In the genomic region with DNA sequence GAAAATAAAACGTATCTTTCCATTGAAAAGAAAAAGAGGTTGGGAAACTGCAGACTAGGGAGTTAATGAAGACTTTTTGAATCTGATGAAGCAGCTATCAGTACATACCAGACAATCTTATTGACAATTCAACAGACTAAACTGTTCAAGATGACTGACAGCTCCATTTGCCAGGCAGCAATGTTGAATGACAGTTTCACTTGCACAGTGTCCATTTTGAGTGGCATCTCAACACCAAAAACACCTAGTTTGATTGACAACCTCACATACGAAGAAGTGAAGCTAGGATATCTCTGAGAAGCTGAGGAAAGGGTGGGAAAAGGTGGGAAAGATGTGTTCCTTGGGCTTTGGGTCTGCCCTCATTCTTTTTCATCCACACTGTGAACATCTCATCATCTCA, we compare ENCODE assay signal across 24 cellular contexts.
DNase-seq lines count a peak whose midpoint lies in the region; ATAC-seq, FAIRE-seq and TF ChIP-seq lines count a peak whose summit lies in the region.
"Had no signal": no experiment of that assay in that cellular context is flagged by ENCODE, and none has a peak within 500 bp of the region (broad histone marks: within the 10 kb centered on the region; RNA-seq: fewer than 3 reads in every experiment).

No MANE protein-coding gene starts in this region.

- no peaks in the 10 kb centered on the region for H3K79me2 ChIP-seq in GM12878 (ENCODE audit: control insufficient read depth, insufficient read depth, low read length)
- H3K79me2 ChIP-seq in endothelial cell of umbilical vein (ENCODE audit: control insufficient read depth, insufficient read depth, low read length) = no peaks in the 10 kb centered on the region

- TF ChIP-seq POLR2A in GM12878 (IDR thresholded peaks at IDR 0.05; ENCODE audit: low read depth, low read length) (no peak), endothelial cell of umbilical vein (IDR thresholded peaks at IDR 0.05; ENCODE audit: low read depth, low read length) (no peak), esophagus squamous epithelium (IDR thresholded peaks at IDR 0.05) (no peak)

- POLR2A ChIA-PET in A673 (lab: Charles Lee; ENCODE audit: low non-redundant PET) = no interaction called here
- POLR2A ChIA-PET in HEK293T (lab: Yijun Ruan, JAX) = no interaction called here
- POLR2A ChIA-PET in GM12878 (lab: Charles Lee) = no interaction called here
- POLR2A ChIA-PET in endothelial cell of umbilical vein (lab: Charles Lee) = no interaction called here

- TF ChIP-seq CTCF in A673 (conservative IDR thresholded peaks at IDR 0.05; ENCODE audit: low read depth, low read length) (no peak), GM12878 (IDR thresholded peaks at IDR 0.05 in 2 of 3, conservative IDR thresholded peaks at IDR 0.05 in 1 of 3; ENCODE audit: control insufficient read depth in 2 of 3, extremely low read depth in 1 of 3, insufficient read depth in 1 of 3, low read depth in 3 of 3, low read length in 3 of 3) (no peak), endothelial cell of umbilical vein (IDR thresholded peaks at IDR 0.05; ENCODE audit: extremely low read depth in 1 of 2, insufficient read depth in 1 of 2, low read depth in 1 of 2, low read length in 2 of 2) (no peak), esophagus squamous epithelium (IDR thresholded peaks at IDR 0.05) (no peak)

- H3K9me3 ChIP-seq in A673 (ENCODE audit: low read depth, low read length, poor library complexity, severe bottlenecking) (no peaks in the 10 kb centered on the region), GM12878 (replicated peaks; ENCODE audit: control insufficient read depth, insufficient read depth, low read length) (no peaks in the 10 kb centered on the region), endothelial cell of umbilical vein (replicated peaks; ENCODE audit: control insufficient read depth, insufficient read depth, low read length) (no peaks in the 10 kb centered on the region), esophagus squamous epithelium (no peaks in the 10 kb centered on the region)
- H3K9me3 ChIP-seq: A549, BE2C, BLaER1 had no signal

- H3K9me1 ChIP-seq in endothelial cell of umbilical vein (replicated peaks; ENCODE audit: control insufficient read depth, extremely low read depth, insufficient read depth, low read length) = no peaks in the 10 kb centered on the region

- TF ChIP-seq RAD21 in GM12878 (IDR thresholded peaks at IDR 0.05; ENCODE audit: insufficient read depth, low read depth, low read length) = no peak

- no peak for FAIRE-seq in GM12878 (lab: Jason Lieb, UNC)
- peak; percentile 24 for FAIRE-seq in endothelial cell of umbilical vein (lab: Jason Lieb, UNC)
- FAIRE-seq: A549, G401.6, GM12892, GM18507, GM19239 had no signal

- H3K9ac ChIP-seq in GM12878 (ENCODE audit: control insufficient read depth, insufficient read depth, low read length) = no peak overlapping the region
- no peak overlapping the region for H3K9ac ChIP-seq in endothelial cell of umbilical vein (replicated peaks; ENCODE audit: extremely low read depth, insufficient read depth, low read length)
- H3K9ac ChIP-seq: BLaER1 had no signal

- CTCF ChIA-PET in A673 (lab: Charles Lee) (interaction anchor here (0.5 to 1.1 kb wide), 3 partner anchors 21 to 896 kb away, joined by 3 to 4 read pairs (median 3); no protein-coding TSS in a partner anchor), HEK293T (lab: Yijun Ruan, JAX) (interaction anchor here (0.6 to 0.9 kb wide), 2 partner anchors 20 to 1471 kb away, joined by 3 to 4 read pairs; no protein-coding TSS in a partner anchor), GM12878 (lab: Yijun Ruan, JAX) (interaction anchor here (0.9 to 12.4 kb wide), 3 partner anchors 22 to 1478 kb away, joined by 3 to 207 read pairs (median 4); no protein-coding TSS in a partner anchor), endothelial cell of umbilical vein (lab: Charles Lee) (interaction anchor here (0.8 to 6.7 kb wide), 6 partner anchors 21 to 1564 kb away, joined by 3 to 50 read pairs (median 4); no protein-coding TSS in a partner anchor)

- ATAC-seq in GM12878 = no peak
- no peak for ATAC-seq in GM18511 (IDR thresholded peaks at IDR 0.05; ENCODE audit: unreplicated experiment)
- no peak for ATAC-seq in stimulated activated naive CD8-positive, alpha-beta T cell treated with anti-CD3 and anti-CD28 coated beads, Interleukin-15, Interleukin-2, amounts not matched to agents 100 U/mL and 50 U/mL, for 24 hours
- ATAC-seq: A549 had no signal

- H3K4me1 ChIP-seq in A673 (ENCODE audit: insufficient read depth, low read length, poor library complexity, severe bottlenecking) (peaks cover 16% of the 10 kb centered on the region), GM12878 (ENCODE audit: control insufficient read depth, insufficient read depth, low read length) (no peaks in the 10 kb centered on the region), endothelial cell of umbilical vein (ENCODE audit: control insufficient read depth, extremely low read depth, insufficient read depth, low read length) (no peaks in the 10 kb centered on the region), esophagus squamous epithelium (peaks cover 0 to 17% (median 5%) of the 10 kb centered on the region in 3 donors)
- H3K4me1 ChIP-seq: A549, BE2C, BLaER1 had no signal

- WGBS in GM12878 (ENCODE audit: insufficient coverage, insufficient replicate concordance, low lambda C conversion rate, missing lambda C conversion rate) = 0% methylated on average over 2 of the region's 2 CpGs
- WGBS in esophagus squamous epithelium, 2 donors = 73 to 77% methylated on average over 2 of the region's 2 CpGs

- SMC1A ChIA-PET in GM12878 (lab: Charles Lee; ENCODE audit: uncharacterized antibody, unreplicated experiment) = interaction anchor here (1.1 to 1.6 kb wide), 2 partner anchors 9 to 21 kb away, joined by 3 to 9 read pairs; no protein-coding TSS in a partner anchor

- intact Hi-C loops in A673 (cut with micrococcal nuclease; ENCODE audit: unreplicated experiment) = loop anchor here (10.0 kb wide), 1 partner anchor 1477 kb away; no protein-coding TSS in a partner anchor
- intact Hi-C loops in GM12878 (cut with micrococcal nuclease; ENCODE audit: unreplicated experiment) = no loop called here
- intact Hi-C loops in endothelial cell of umbilical vein (cut with micrococcal nuclease) = loop anchor here (10.0 kb wide), 1 partner anchor 997 kb away; no protein-coding TSS in a partner anchor
- intact Hi-C loops in esophagus squamous epithelium (cut with DNase I) = no loop called here

- no peak overlapping the region for H3K4me2 ChIP-seq in GM12878 (ENCODE audit: control insufficient read depth, insufficient read depth)
- H3K4me2 ChIP-seq in endothelial cell of umbilical vein (ENCODE audit: insufficient read depth, low read length) = no peak overlapping the region
- H3K4me2 ChIP-seq: A549, BLaER1 had no signal

- no peak for TF ChIP-seq EP300 in GM12878 (IDR thresholded peaks at IDR 0.05; ENCODE audit: borderline replicate concordance in 1 of 2, control insufficient read depth in 1 of 2, low read depth in 2 of 2, low read length in 2 of 2)

- dilution Hi-C loops in endothelial cell of umbilical vein (cut with MboI; ENCODE audit: extremely low pct_ligation_motif_present, low sequenced_read_pairs) = no loop called here

- BruUV-seq in A673 (replicated peaks; lab: Mats Ljungman, UMichigan) (no TSS peak), GM12878 (replicated peaks; lab: Mats Ljungman, UMichigan) (no TSS peak), endothelial cell of umbilical vein (replicated peaks; lab: Mats Ljungman, UMichigan) (no TSS peak)

- H3K4me3 ChIP-seq in A673 (ENCODE audit: low read depth, low read length, poor library complexity, severe bottlenecking) = peak overlapping the region; percentile 36
- no peak overlapping the region for H3K4me3 ChIP-seq in GM12878
- H3K4me3 ChIP-seq in endothelial cell of umbilical vein (replicated peaks in 1 of 3; ENCODE audit: insufficient read depth in 1 of 3, low read depth in 1 of 3, low read length in 3 of 3) = no peak overlapping the region
- H3K4me3 ChIP-seq in esophagus squamous epithelium = no peak overlapping the region
- H3K4me3 ChIP-seq: A549, BLaER1 had no signal

- H3K36me3 ChIP-seq in A673 (ENCODE audit: insufficient read depth, low read length, poor library complexity, severe bottlenecking) (no peaks in the 10 kb centered on the region), GM12878 (ENCODE audit: control insufficient read depth in 2 of 2, insufficient read depth in 2 of 2, low read length in 1 of 2) (no peaks in the 10 kb centered on the region), endothelial cell of umbilical vein (ENCODE audit: control insufficient read depth in 2 of 2, extremely low read depth in 1 of 2, insufficient read depth in 2 of 2, low read length in 2 of 2) (no peaks in the 10 kb centered on the region), esophagus squamous epithelium (no peaks in the 10 kb centered on the region)
- H3K36me3 ChIP-seq: BE2C, BLaER1 had no signal

- RAD21 ChIA-PET in GM12878 (lab: Charles Lee; ENCODE audit: unreplicated experiment) = interaction anchor here (1.1 to 1.3 kb wide), 2 partner anchors 21 to 1479 kb away, joined by 3 to 5 read pairs; no protein-coding TSS in a partner anchor

- H4K20me1 ChIP-seq in GM12878 (ENCODE audit: control insufficient read depth, insufficient read depth) = no peaks in the 10 kb centered on the region
- H4K20me1 ChIP-seq in endothelial cell of umbilical vein (replicated peaks; ENCODE audit: control insufficient read depth, extremely low read depth, insufficient read depth, low read length) = no peaks in the 10 kb centered on the region
- H4K20me1 ChIP-seq: BLaER1 had no signal

- H2AFZ ChIP-seq in GM12878 (ENCODE audit: control insufficient read depth, low read depth, low read length) = no peak overlapping the region
- H2AFZ ChIP-seq in endothelial cell of umbilical vein (ENCODE audit: low read depth, low read length) = no peak overlapping the region

- no peaks in the 10 kb centered on the region for H3K27me3 ChIP-seq in A673 (replicated peaks; ENCODE audit: insufficient read depth, low read depth, low read length, poor library complexity)
- H3K27me3 ChIP-seq in GM12878 (replicated peaks in 1 of 2; ENCODE audit: control insufficient read depth in 2 of 2, insufficient read depth in 2 of 2, low read length in 1 of 2) = no peaks in the 10 kb centered on the region
- H3K27me3 ChIP-seq in endothelial cell of umbilical vein (ENCODE audit: control insufficient read depth in 2 of 2, insufficient read depth in 2 of 2, low read length in 2 of 2) = no peaks in the 10 kb centered on the region
- H3K27me3 ChIP-seq in esophagus squamous epithelium = no peaks in the 10 kb centered on the region
- H3K27me3 ChIP-seq: BE2C, BLaER1 had no signal

- in situ Hi-C loops in GM12878 (cut with MboI) = no loop called here

- DNase-seq in A673 (ENCODE audit: low spot score) (no peak), HEK293T (ENCODE audit: extremely low spot score) (no peak), GM12878 (ENCODE audit: low read depth, low spot score) (no peak), endothelial cell of umbilical vein (ENCODE audit: low read depth, low spot score) (no peak), esophagus squamous epithelium (lab: John Stamatoyannopoulos, UW) (no peak), SIG-M5 treated with dmso at 0.1 percent for 504 hours (lab: John Stamatoyannopoulos, UW; ENCODE audit: unreplicated experiment) (no peak)
- DNase-seq in stimulated activated naive CD8-positive, alpha-beta T cell treated with anti-CD3 and anti-CD28 coated beads, Interleukin-15, Interleukin-2, amounts not matched to agents 100 U/mL and 50 U/mL, for 24 hours = no peak
- DNase-seq: ACHN; BE2C; C1 segment of cervical spinal cord; CD4-positive, alpha-beta memory T cell; CD4-positive, CD25-positive, alpha-beta regulatory T cell; CD8-positive, alpha-beta memory T cell; COR-L47; DMS79 treated with DMSO at 0.1 percent for 48 hours; GF-D8 had no signal

- H3K27ac ChIP-seq in A673 (ENCODE audit: low read depth, low read length, poor library complexity, severe bottlenecking) (peak overlapping the region; percentile 82), GM12878 (ENCODE audit: control insufficient read depth, insufficient read depth) (no peak overlapping the region), endothelial cell of umbilical vein (ENCODE audit: insufficient read depth, low read depth, low read length) (no peak overlapping the region), esophagus squamous epithelium (no peak overlapping the region)
- H3K27ac ChIP-seq: 22Rv1, A549, BLaER1 had no signal

Comparison
In these comparisons a context has a peak if more than half of its experiments do, and no peak if none do; other contexts are left out.
1. intact Hi-C loops: an anchor here in A673 (10.0 kb wide) and endothelial cell of umbilical vein (10.0 kb wide); none called in GM12878 and esophagus squamous epithelium.